8 cellular contexts compared by ENCODE assay signal in genomic region chr16:2471016-2471652, GRCh38. TPM values are rescaled to one million over a fixed set of nuclear protein-coding genes. Genes with fewer than 3 reads are reported as not detected.
DNase-seq lines count a peak whose midpoint lies in the region; ATAC-seq and TF ChIP-seq lines count a peak whose summit lies in the region.

Gene NTN3, plus strand, starts transcription at chr16:2471297. Its CDS starts 405 bp downstream, at chr16:2471702.

- ATAC-seq in HG03139 (IDR thresholded peaks at IDR 0.05; ENCODE audit: unreplicated experiment) (no peak), foreskin keratinocyte (no peak)

- TF ChIP-seq CTCF in foreskin keratinocyte (conservative IDR thresholded peaks at IDR 0.05) = no peak

- DNase-seq in D341Med (ENCODE audit: low spot score) = peak; percentile 89
- DNase-seq in NCI-H1092 treated with DMSO at 0.1 percent for 48 hours (lab: John Stamatoyannopoulos, UW) = peak; percentile 93
- peak; percentile 59 for DNase-seq in astrocyte of the hippocampus (ENCODE audit: low read depth, low spot score)
- DNase-seq in midbrain (lab: John Stamatoyannopoulos, UW) = peak; percentile 16
- DNase-seq in immature natural killer cell = no peak
- no peak for DNase-seq in GM19240 (ENCODE audit: insufficient read length, low spot score)
- no peak for DNase-seq in foreskin keratinocyte

- peaks cover 2 to 10% of the 10 kb centered on the region in 2 donors for H3K4me1 Mint-ChIP-seq in immature natural killer cell

- H3K27me3 Mint-ChIP-seq in immature natural killer cell (ENCODE audit: low read depth in 3 of 3) = peaks cover 8 to 23% (median 12%) of the 10 kb centered on the region in 3 donors

- H3K4me1 ChIP-seq in foreskin keratinocyte = no peaks in the 10 kb centered on the region

- H3K27me3 ChIP-seq in foreskin keratinocyte = peaks cover 48% of the 10 kb centered on the region

- peak within 1 kb of the TSS in 1 of 5 donors; percentile 15 for H3K4me3 Mint-ChIP-seq in immature natural killer cell

- H3K9me3 Mint-ChIP-seq in immature natural killer cell = no peaks in the 10 kb centered on the region

- H3K27ac Mint-ChIP-seq in immature natural killer cell = no peak within 1 kb of the TSS

- H3K27ac ChIP-seq in foreskin keratinocyte = no peak within 1 kb of the TSS

- no peaks in the 10 kb centered on the region for H3K36me3 Mint-ChIP-seq in immature natural killer cell

RNA-seq across cellular contexts. Expression of gene NTN3, which starts in this region (rescaled TPM):
- not detected for polyA plus RNA-seq in immature natural killer cell
- 0.04 and 0.07 TPM in 2 replicates for total RNA-seq in foreskin keratinocyte
- not detected in 2 replicates for polyA plus RNA-seq in foreskin keratinocyte

Comparison
In these comparisons a context has a peak if more than half of its experiments do, and no peak if none do; other contexts are left out.
1. DNase-seq: peak in D341Med (single experiment), NCI-H1092 treated with DMSO at 0.1 percent for 48 hours (single experiment), astrocyte of the hippocampus (single experiment) and midbrain (single experiment); none in immature natural killer cell (0 of 3), GM19240 (single experiment) and foreskin keratinocyte (0 of 2).